Comparison of ENCODE assay signal across 10 cellular contexts in genomic region chr1:7334475-7335035, GRCh38.
DNase-seq lines count a peak whose midpoint lies in the region; TF ChIP-seq lines count a peak whose summit lies in the region.
"Had no signal": no experiment of that assay in that cellular context is flagged by ENCODE, and none has a peak within 500 bp of the region (broad histone marks: within the 10 kb centered on the region; RNA-seq: fewer than 3 reads in every experiment).

No MANE protein-coding gene starts in this region.

- H3K36me3 ChIP-seq in thyroid gland = no peaks in the 10 kb centered on the region

- H3K27ac ChIP-seq in thyroid gland = no peak overlapping the region

- no peaks in the 10 kb centered on the region for H3K9me3 ChIP-seq in thyroid gland

- TF ChIP-seq CTCF in foreskin fibroblast (IDR thresholded peaks at IDR 0.05; ENCODE audit: low read depth, low read length) (no peak), thyroid gland (IDR thresholded peaks at IDR 0.05) (no peak), GM20000 (IDR thresholded peaks at IDR 0.05; ENCODE audit: extremely low read depth, missing control alignments) (no peak)

- H3K27me3 ChIP-seq in thyroid gland = no peaks in the 10 kb centered on the region

- 32 to 40% methylated on average over 10 of the region's 10 CpGs for WGBS in thyroid gland, 2 donors

- intact Hi-C loops in thyroid gland (cut with DNase I) = no loop called here

- DNase-seq in NCI-H2227 (lab: John Stamatoyannopoulos, UW; ENCODE audit: unreplicated experiment) = peak; percentile 11
- no peak for DNase-seq in NCI-H2227 treated with DMSO at 0.1 percent for 48 hours (lab: John Stamatoyannopoulos, UW)
- peak; percentile 98 to 99 for DNase-seq in NCI-H526 (lab: John Stamatoyannopoulos, UW)
- DNase-seq in foreskin fibroblast = peak; percentile 16 to 58
- DNase-seq in thyroid gland = peak; percentile 22 to 53
- DNase-seq in GM20000 (ENCODE audit: low spot score) = no peak
- no peak for DNase-seq in activated naive CD4-positive, alpha-beta T cell treated with anti-CD3 and anti-CD28 coated beads, Interleukin-2, amount 50 U/mL, for 16 hours
- DNase-seq in HuH-7 (ENCODE audit: low spot score) = no peak
- DNase-seq: ACHN, cerebellar nuclear complex had no signal

- peaks cover 2 to 7% of the 10 kb centered on the region in 2 donors for H3K4me1 ChIP-seq in thyroid gland

- TF ChIP-seq POLR2A in thyroid gland (IDR thresholded peaks at IDR 0.05) = no peak

- H3K4me3 ChIP-seq in foreskin fibroblast (ENCODE audit: low read depth in 1 of 2, low read length in 2 of 2) (no peak overlapping the region), thyroid gland (replicated peaks in 1 of 3) (no peak overlapping the region)

Comparison
In these comparisons a context has a peak if more than half of its experiments do, and no peak if none do; other contexts are left out.
1. DNase-seq: peak in NCI-H2227 (single experiment), NCI-H526 (2 of 2), foreskin fibroblast (2 of 2) and thyroid gland (2 of 2); none in NCI-H2227 treated with DMSO at 0.1 percent for 48 hours (single experiment), GM20000 (single experiment), activated naive CD4-positive, alpha-beta T cell treated with anti-CD3 and anti-CD28 coated beads, Interleukin-2, amount 50 U/mL, for 16 hours (single experiment) and HuH-7 (single experiment).